ENCODE assay signal across 1 cellular context in genomic region chr16:20878682-20879147, GRCh38.
A peak's percentile ranks its signal among the peaks of the same experiment; 100 is the strongest.
TF ChIP-seq lines count a peak whose summit lies in the region.

No MANE protein-coding gene starts in this region.

TF ChIP-seq in HepG2, 621 proteins besides CTCF, POLR2A, EP300 and RAD21 (continues in another document):
- no peak for TF ChIP-seq ZSCAN29 (CRISPR knock-in tag; conservative IDR thresholded peaks at IDR 0.05)
- no peak for TF ChIP-seq ZNF10 (CRISPR knock-in tag; IDR thresholded peaks at IDR 0.05; ENCODE audit: borderline replicate concordance, low read depth)
- TF ChIP-seq, protein P1, sequence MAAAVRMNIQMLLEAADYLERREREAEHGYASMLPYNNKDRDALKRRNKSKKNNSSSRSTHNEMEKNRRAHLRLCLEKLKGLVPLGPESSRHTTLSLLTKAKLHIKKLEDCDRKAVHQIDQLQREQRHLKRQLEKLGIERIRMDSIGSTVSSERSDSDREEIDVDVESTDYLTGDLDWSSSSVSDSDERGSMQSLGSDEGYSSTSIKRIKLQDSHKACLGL (CRISPR knock-in tag; IDR thresholded peaks at IDR 0.05): no peak
- no peak for TF ChIP-seq ZNF276 (CRISPR knock-in tag; IDR thresholded peaks at IDR 0.05; ENCODE audit: low read depth)
- no peak for TF ChIP-seq ATM (IDR thresholded peaks at IDR 0.05; ENCODE audit: borderline replicate concordance)
- TF ChIP-seq SMC3 (IDR thresholded peaks at IDR 0.05; ENCODE audit: low read length): 0 out of 2 replicates have a peak, but pooled peaks have one; percentile 8
- TF ChIP-seq THRA (CRISPR knock-in tag; IDR thresholded peaks at IDR 0.05; ENCODE audit: borderline replicate concordance): 0 out of 2 replicates have a peak, but pooled peaks have one; percentile 13
- no peak for TF ChIP-seq SP2 (CRISPR knock-in tag; IDR thresholded peaks at IDR 0.05)
- TF ChIP-seq HOXD1 (CRISPR knock-in tag; IDR thresholded peaks at IDR 0.05): no peak
- TF ChIP-seq THAP9 (CRISPR knock-in tag; IDR thresholded peaks at IDR 0.05; ENCODE audit: borderline replicate concordance): no peak
- TF ChIP-seq SIN3B (IDR thresholded peaks at IDR 0.05; ENCODE audit: low read length): peak; percentile 18; the same call in 1 of the 2 replicates
- TF ChIP-seq, protein P2, sequence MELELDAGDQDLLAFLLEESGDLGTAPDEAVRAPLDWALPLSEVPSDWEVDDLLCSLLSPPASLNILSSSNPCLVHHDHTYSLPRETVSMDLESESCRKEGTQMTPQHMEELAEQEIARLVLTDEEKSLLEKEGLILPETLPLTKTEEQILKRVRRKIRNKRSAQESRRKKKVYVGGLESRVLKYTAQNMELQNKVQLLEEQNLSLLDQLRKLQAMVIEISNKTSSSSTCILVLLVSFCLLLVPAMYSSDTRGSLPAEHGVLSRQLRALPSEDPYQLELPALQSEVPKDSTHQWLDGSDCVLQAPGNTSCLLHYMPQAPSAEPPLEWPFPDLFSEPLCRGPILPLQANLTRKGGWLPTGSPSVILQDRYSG (CRISPR knock-in tag; IDR thresholded peaks at IDR 0.05): no peak
- no peak for TF ChIP-seq JUND (CRISPR knock-in tag; IDR thresholded peaks at IDR 0.05)
- TF ChIP-seq ZNF615 (CRISPR knock-in tag; IDR thresholded peaks at IDR 0.05; ENCODE audit: borderline replicate concordance): no peak
- 0 out of 2 replicates have a peak, but pooled peaks have one; percentile 25 for TF ChIP-seq MAX (IDR thresholded peaks at IDR 0.05)
- no peak for TF ChIP-seq YY1 (IDR thresholded peaks at IDR 0.05; ENCODE audit: insufficient read depth, insufficient replicate concordance, low read depth, low read length)
- TF ChIP-seq ZNF44 (CRISPR knock-in tag; IDR thresholded peaks at IDR 0.05): no peak
- peak; percentile 32 for TF ChIP-seq ZEB1 (IDR thresholded peaks at IDR 0.05; ENCODE audit: insufficient replicate concordance, low read depth)
- no peak for TF ChIP-seq FLYWCH1 (CRISPR knock-in tag; IDR thresholded peaks at IDR 0.05)
- TF ChIP-seq MLLT10 (CRISPR knock-in tag; IDR thresholded peaks at IDR 0.05): no peak
- no peak for TF ChIP-seq ZNF512 (CRISPR knock-in tag; IDR thresholded peaks at IDR 0.05)
- TF ChIP-seq REXO4 (CRISPR knock-in tag; IDR thresholded peaks at IDR 0.05; ENCODE audit: borderline replicate concordance): no peak
- no peak for TF ChIP-seq KLF12 (CRISPR knock-in tag; IDR thresholded peaks at IDR 0.05; ENCODE audit: borderline replicate concordance)
- TF ChIP-seq PAWR (CRISPR knock-in tag; IDR thresholded peaks at IDR 0.05; ENCODE audit: borderline replicate concordance): no peak
- TF ChIP-seq ZNF703 (CRISPR knock-in tag; IDR thresholded peaks at IDR 0.05; ENCODE audit: borderline replicate concordance): no peak
- 0 out of 2 replicates have a peak, but pooled peaks have one; percentile 21 for TF ChIP-seq KLF6 (CRISPR knock-in tag; IDR thresholded peaks at IDR 0.05)
- TF ChIP-seq GATAD2A (CRISPR knock-in tag; IDR thresholded peaks at IDR 0.05): peak; percentile 50; the same call in 1 of the 2 replicates
- no peak for TF ChIP-seq ATF7-NPFF (CRISPR knock-in tag; IDR thresholded peaks at IDR 0.05; ENCODE audit: low read depth)
- no peak for TF ChIP-seq RFXANK (CRISPR knock-in tag; IDR thresholded peaks at IDR 0.05)
- TF ChIP-seq ISX (CRISPR knock-in tag; conservative IDR thresholded peaks at IDR 0.05): no peak
- TF ChIP-seq TCF7 (IDR thresholded peaks at IDR 0.05; ENCODE audit: low read depth): no peak
- TF ChIP-seq ELF3 (CRISPR knock-in tag; IDR thresholded peaks at IDR 0.05): no peak
- 0 out of 2 replicates have a peak, but pooled peaks have one; percentile 60 for TF ChIP-seq MEF2D (CRISPR knock-in tag; IDR thresholded peaks at IDR 0.05)
- no peak for TF ChIP-seq U2AF1 (optimal IDR thresholded peaks at IDR 0.05; ENCODE audit: low read depth, low read length)
- no peak for TF ChIP-seq ZFP36L2 (CRISPR knock-in tag; IDR thresholded peaks at IDR 0.05)
- no peak for TF ChIP-seq CENPX (CRISPR knock-in tag; IDR thresholded peaks at IDR 0.05)
- TF ChIP-seq SIX1 (CRISPR knock-in tag; IDR thresholded peaks at IDR 0.05; ENCODE audit: borderline replicate concordance): no peak
- no peak for TF ChIP-seq ZNF879 (CRISPR knock-in tag; IDR thresholded peaks at IDR 0.05)
- TF ChIP-seq ZSCAN30 (CRISPR knock-in tag; IDR thresholded peaks at IDR 0.05): no peak
- TF ChIP-seq, protein P3, sequence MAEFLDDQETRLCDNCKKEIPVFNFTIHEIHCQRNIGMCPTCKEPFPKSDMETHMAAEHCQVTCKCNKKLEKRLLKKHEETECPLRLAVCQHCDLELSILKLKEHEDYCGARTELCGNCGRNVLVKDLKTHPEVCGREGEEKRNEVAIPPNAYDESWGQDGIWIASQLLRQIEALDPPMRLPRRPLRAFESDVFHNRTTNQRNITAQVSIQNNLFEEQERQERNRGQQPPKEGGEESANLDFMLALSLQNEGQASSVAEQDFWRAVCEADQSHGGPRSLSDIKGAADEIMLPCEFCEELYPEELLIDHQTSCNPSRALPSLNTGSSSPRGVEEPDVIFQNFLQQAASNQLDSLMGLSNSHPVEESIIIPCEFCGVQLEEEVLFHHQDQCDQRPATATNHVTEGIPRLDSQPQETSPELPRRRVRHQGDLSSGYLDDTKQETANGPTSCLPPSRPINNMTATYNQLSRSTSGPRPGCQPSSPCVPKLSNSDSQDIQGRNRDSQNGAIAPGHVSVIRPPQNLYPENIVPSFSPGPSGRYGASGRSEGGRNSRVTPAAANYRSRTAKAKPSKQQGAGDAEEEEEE (CRISPR knock-in tag; IDR thresholded peaks at IDR 0.05; ENCODE audit: borderline replicate concordance): no peak; the same call in 1 of the 2 replicates
- TF ChIP-seq THYN1 (CRISPR knock-in tag; IDR thresholded peaks at IDR 0.05; ENCODE audit: borderline replicate concordance, low read depth): no peak
- TF ChIP-seq, protein P4, sequence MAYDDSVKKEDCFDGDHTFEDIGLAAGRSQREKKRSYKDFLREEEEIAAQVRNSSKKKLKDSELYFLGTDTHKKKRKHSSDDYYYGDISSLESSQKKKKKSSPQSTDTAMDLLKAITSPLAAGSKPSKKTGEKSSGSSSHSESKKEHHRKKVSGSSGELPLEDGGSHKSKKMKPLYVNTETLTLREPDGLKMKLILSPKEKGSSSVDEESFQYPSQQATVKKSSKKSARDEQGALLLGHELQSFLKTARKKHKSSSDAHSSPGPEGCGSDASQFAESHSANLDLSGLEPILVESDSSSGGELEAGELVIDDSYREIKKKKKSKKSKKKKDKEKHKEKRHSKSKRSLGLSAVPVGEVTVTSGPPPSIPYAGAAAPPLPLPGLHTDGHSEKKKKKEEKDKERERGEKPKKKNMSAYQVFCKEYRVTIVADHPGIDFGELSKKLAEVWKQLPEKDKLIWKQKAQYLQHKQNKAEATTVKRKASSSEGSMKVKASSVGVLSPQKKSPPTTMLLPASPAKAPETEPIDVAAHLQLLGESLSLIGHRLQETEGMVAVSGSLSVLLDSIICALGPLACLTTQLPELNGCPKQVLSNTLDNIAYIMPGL (CRISPR knock-in tag; IDR thresholded peaks at IDR 0.05; ENCODE audit: borderline replicate concordance in 1 of 2, low read depth in 1 of 2): no peak
- peak; percentile 76 for TF ChIP-seq ZBTB7B (CRISPR knock-in tag; IDR thresholded peaks at IDR 0.05)
- no peak for TF ChIP-seq ZNF674 (CRISPR knock-in tag; IDR thresholded peaks at IDR 0.05; ENCODE audit: low read depth)
- no peak for TF ChIP-seq ZNF670 (CRISPR knock-in tag; IDR thresholded peaks at IDR 0.05; ENCODE audit: borderline replicate concordance)
- no peak for TF ChIP-seq FOSL1 (CRISPR knock-in tag; IDR thresholded peaks at IDR 0.05; ENCODE audit: borderline replicate concordance)
- TF ChIP-seq ZNF17 (CRISPR knock-in tag; IDR thresholded peaks at IDR 0.05): no peak
- TF ChIP-seq RELA (CRISPR knock-in tag; IDR thresholded peaks at IDR 0.05): no peak
- no peak for TF ChIP-seq ZNF772 (CRISPR knock-in tag; IDR thresholded peaks at IDR 0.05)
- TF ChIP-seq ZNF441 (CRISPR knock-in tag; IDR thresholded peaks at IDR 0.05; ENCODE audit: borderline replicate concordance): 0 out of 2 replicates have a peak, but pooled peaks have one; percentile 80
- TF ChIP-seq ZFX (CRISPR knock-in tag; IDR thresholded peaks at IDR 0.05; ENCODE audit: low read depth): peak; percentile 66
- TF ChIP-seq POLR2AphosphoS2 (IDR thresholded peaks at IDR 0.05; ENCODE audit: low read depth, low read length): no peak
- no peak for TF ChIP-seq RBM39 (IDR thresholded peaks at IDR 0.05; ENCODE audit: low read depth, low read length, poor library complexity, severe bottlenecking)
- TF ChIP-seq NR0B2 (CRISPR knock-in tag; IDR thresholded peaks at IDR 0.05): no peak
- TF ChIP-seq MED13 (CRISPR knock-in tag; IDR thresholded peaks at IDR 0.05): no peak
- no peak for TF ChIP-seq ZNF607 (CRISPR knock-in tag; IDR thresholded peaks at IDR 0.05; ENCODE audit: borderline replicate concordance)
- no peak for TF ChIP-seq ZNF720 (CRISPR knock-in tag; IDR thresholded peaks at IDR 0.05)
- no peak; the same call in 1 of the 2 replicates for TF ChIP-seq JUN (CRISPR knock-in tag; IDR thresholded peaks at IDR 0.05)
- no peak for TF ChIP-seq ARID3A (IDR thresholded peaks at IDR 0.05; ENCODE audit: low read depth, low read length)
- TF ChIP-seq ZNF547 (CRISPR knock-in tag; IDR thresholded peaks at IDR 0.05): no peak
- TF ChIP-seq NFRKB (IDR thresholded peaks at IDR 0.05): no peak
